In genomic region chr1:3369437-3370076, GRCh38 we compare ENCODE assay signal across 9 cellular contexts.
DNase-seq lines count a peak whose midpoint lies in the region; ATAC-seq and TF ChIP-seq lines count a peak whose summit lies in the region.
"Had no signal": no experiment of that assay in that cellular context is flagged by ENCODE, and none has a peak within 500 bp of the region (broad histone marks: within the 10 kb centered on the region; RNA-seq: fewer than 3 reads in every experiment).

No MANE protein-coding gene starts in this region.

- TF ChIP-seq POLR2A in erythroblast (IDR thresholded peaks at IDR 0.05; ENCODE audit: low read length): no peak

- peaks cover 47% of the 10 kb centered on the region for H3K4me1 Mint-ChIP-seq in HFFc6 (ENCODE audit: low read depth)

- 0 out of 2 replicates have a peak, but pooled peaks cover 3% of the 10 kb centered on the region for H3K36me3 Mint-ChIP-seq in HFFc6 (ENCODE audit: low read depth)

- no peak; the same call in 1 of the 2 replicates for TF ChIP-seq CTCF in HFFc6 (IDR thresholded peaks at IDR 0.05)

- H3K27ac Mint-ChIP-seq in HFFc6: peak overlapping the region; percentile 93

- H3K27me3 Mint-ChIP-seq in HFFc6 (ENCODE audit: insufficient read depth): peaks cover 14% of the 10 kb centered on the region

- no peaks in the 10 kb centered on the region for H3K9me3 Mint-ChIP-seq in HFFc6

- H3K4me3 Mint-ChIP-seq in HFFc6: peak overlapping the region; percentile 80

- DNase-seq in HFFc6 (peak; percentile 93), kidney tubule cell (ENCODE audit: low spot score) (peak; percentile 50), superior temporal gyrus (ENCODE audit: extremely low spot score) (peak; percentile 29), erythroblast (lab: John Stamatoyannopoulos, UW) (no peak)
- DNase-seq in effector CD4-positive, alpha-beta T cell: no peak
- DNase-seq: NCI-H2081 had no signal

- H3K27ac ChIP-seq in cingulate gyrus (ENCODE audit: low read depth, low read length): peak overlapping the region; percentile 93

- ATAC-seq in GM21526 (IDR thresholded peaks at IDR 0.05; ENCODE audit: low FRiP score, unreplicated experiment): no peak
- ATAC-seq in GM21717 (IDR thresholded peaks at IDR 0.05; ENCODE audit: unreplicated experiment): no peak

Comparison
In these comparisons a context has a peak if more than half of its experiments do, and no peak if none do; other contexts are left out.
1. DNase-seq: peak in HFFc6 (single experiment), kidney tubule cell (single experiment) and superior temporal gyrus (single experiment); none in effector CD4-positive, alpha-beta T cell (single experiment) and erythroblast (0 of 2).